Comparison of ENCODE assay signal across 8 cellular contexts in genomic region chr2:205024822-205025518, GRCh38.
DNase-seq lines count a peak whose midpoint lies in the region; ATAC-seq and TF ChIP-seq lines count a peak whose summit lies in the region.

No MANE protein-coding gene starts in this region.

- H3K9me3 ChIP-seq in endocrine pancreas (ENCODE audit: control insufficient read depth, low read length): no peaks in the 10 kb centered on the region
- no peaks in the 10 kb centered on the region for H3K9me3 ChIP-seq in vagina

- H3K4me1 ChIP-seq in endocrine pancreas (ENCODE audit: control insufficient read depth, insufficient read depth, low read length) (peaks cover 7% of the 10 kb centered on the region), vagina (no peaks in the 10 kb centered on the region)

- CTCF ChIA-PET in HEK293T (lab: Yijun Ruan, JAX): no interaction called here

- no peak overlapping the region for H3K9ac ChIP-seq in endocrine pancreas (ENCODE audit: control insufficient read depth, insufficient read depth, low read length)

- ATAC-seq in HG03280 (IDR thresholded peaks at IDR 0.05; ENCODE audit: unreplicated experiment) (no peak), GM21717 (IDR thresholded peaks at IDR 0.05; ENCODE audit: unreplicated experiment) (no peak), HG03354 (IDR thresholded peaks at IDR 0.05; ENCODE audit: poor library complexity, severe bottlenecking, unreplicated experiment) (no peak)

- no peaks in the 10 kb centered on the region for H3K27me3 ChIP-seq in endocrine pancreas (ENCODE audit: control insufficient read depth, insufficient read depth, low read length)
- no peaks in the 10 kb centered on the region for H3K27me3 ChIP-seq in vagina

- H3K27ac ChIP-seq in vagina: peak overlapping the region; percentile 31

- no peak for TF ChIP-seq POLR2A in vagina (IDR thresholded peaks at IDR 0.05)

- H3K4me3 ChIP-seq in endocrine pancreas (ENCODE audit: control insufficient read depth, insufficient read depth, low read length) (peak overlapping the region; percentile 75), vagina (peak overlapping the region in 1 of 2 donors; percentile 17)

- peak; percentile 26 for DNase-seq in HEK293T (ENCODE audit: extremely low spot score)
- DNase-seq in SW 1271 (lab: John Stamatoyannopoulos, UW): peak; percentile 88 to 89
- DNase-seq in myocyte (ENCODE audit: low read depth): peak; percentile 89
- DNase-seq in vagina (ENCODE audit: extremely low spot score in 2 of 2): no peak

- no peak for TF ChIP-seq CTCF in vagina (IDR thresholded peaks at IDR 0.05)

- H3K36me3 ChIP-seq in endocrine pancreas (ENCODE audit: control insufficient read depth, insufficient read depth, low read length) (no peaks in the 10 kb centered on the region), vagina (no peaks in the 10 kb centered on the region)

- POLR2A ChIA-PET in HEK293T (lab: Yijun Ruan, JAX): no interaction called here

- intact Hi-C loops in vagina (cut with DNase I): no loop called here

TF ChIP-seq in HEK293T, 16 proteins besides CTCF, POLR2A, EP300 and RAD21:
- TF ChIP-seq LEF1 (IDR thresholded peaks at IDR 0.05; ENCODE audit: borderline replicate concordance) (no peak), ARNT (IDR thresholded peaks at IDR 0.05) (no peak), BHLHE40 (IDR thresholded peaks at IDR 0.05; ENCODE audit: borderline replicate concordance) (no peak), ELF4 (IDR thresholded peaks at IDR 0.05) (no peak), SP1 (IDR thresholded peaks at IDR 0.05) (no peak), FOXK2 (IDR thresholded peaks at IDR 0.05) (no peak), CTBP1 (IDR thresholded peaks at IDR 0.05; ENCODE audit: borderline replicate concordance) (no peak), SUZ12 (IDR thresholded peaks at IDR 0.05) (no peak), FOXM1 (IDR thresholded peaks at IDR 0.05; ENCODE audit: borderline replicate concordance) (no peak)

Comparison
In these comparisons a context has a peak if more than half of its experiments do, and no peak if none do; other contexts are left out.
1. DNase-seq: peak in HEK293T (single experiment), SW 1271 (2 of 2) and myocyte (single experiment); none in vagina (0 of 2).